ENCODE assay signal across 1 cellular context in the genomic region with DNA sequence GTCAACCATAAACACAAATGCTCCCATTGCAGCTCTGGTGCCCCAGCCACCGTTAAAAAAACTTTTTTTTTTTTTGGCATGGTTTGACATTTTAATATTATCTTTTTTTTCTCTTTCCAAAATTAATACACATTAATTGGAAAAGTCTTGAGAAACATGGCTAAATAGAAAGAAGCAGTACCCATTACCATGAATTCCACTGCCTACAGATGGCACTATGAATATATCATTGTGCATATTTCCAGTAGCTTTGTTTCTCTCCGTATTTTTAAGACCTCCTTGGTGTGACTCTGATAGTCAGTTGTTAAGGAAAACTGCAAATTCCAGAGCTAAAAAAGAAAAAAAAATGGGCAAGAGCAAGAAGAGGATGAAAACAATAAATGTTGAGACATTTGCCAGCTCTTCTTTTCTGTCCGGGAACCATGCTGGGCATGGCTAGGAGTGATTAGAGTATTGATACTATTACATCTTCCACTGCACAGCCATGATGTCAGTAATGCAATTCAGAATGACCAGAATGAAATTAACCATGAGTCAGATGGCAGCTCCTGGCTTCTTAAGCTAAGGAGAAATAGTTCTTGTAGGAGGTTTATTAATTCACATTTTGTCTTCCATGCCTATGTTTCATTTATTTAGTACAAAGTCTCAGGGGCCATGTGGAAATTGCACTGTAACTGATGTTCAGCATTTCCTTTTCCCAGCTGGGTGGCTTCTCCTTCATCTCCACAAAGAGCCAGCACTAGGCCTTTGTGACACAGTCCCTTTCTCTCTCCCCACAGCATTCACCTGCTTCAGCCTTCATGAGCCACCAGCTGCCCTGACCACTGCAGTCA.
TF ChIP-seq lines count a peak whose summit lies in the region.

No MANE protein-coding gene starts in this region.

TF ChIP-seq in GM12878, 131 proteins besides CTCF, POLR2A, EP300 and RAD21 (continued from another document):
- TF ChIP-seq, protein P1, sequence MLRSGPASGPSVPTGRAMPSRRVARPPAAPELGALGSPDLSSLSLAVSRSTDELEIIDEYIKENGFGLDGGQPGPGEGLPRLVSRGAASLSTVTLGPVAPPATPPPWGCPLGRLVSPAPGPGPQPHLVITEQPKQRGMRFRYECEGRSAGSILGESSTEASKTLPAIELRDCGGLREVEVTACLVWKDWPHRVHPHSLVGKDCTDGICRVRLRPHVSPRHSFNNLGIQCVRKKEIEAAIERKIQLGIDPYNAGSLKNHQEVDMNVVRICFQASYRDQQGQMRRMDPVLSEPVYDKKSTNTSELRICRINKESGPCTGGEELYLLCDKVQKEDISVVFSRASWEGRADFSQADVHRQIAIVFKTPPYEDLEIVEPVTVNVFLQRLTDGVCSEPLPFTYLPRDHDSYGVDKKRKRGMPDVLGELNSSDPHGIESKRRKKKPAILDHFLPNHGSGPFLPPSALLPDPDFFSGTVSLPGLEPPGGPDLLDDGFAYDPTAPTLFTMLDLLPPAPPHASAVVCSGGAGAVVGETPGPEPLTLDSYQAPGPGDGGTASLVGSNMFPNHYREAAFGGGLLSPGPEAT (IDR thresholded peaks at IDR 0.05; ENCODE audit: low read depth) = no peak
- no peak for TF ChIP-seq KLF5 (IDR thresholded peaks at IDR 0.05; ENCODE audit: partially characterized antibody)
- no peak for TF ChIP-seq BRCA1 (IDR thresholded peaks at IDR 0.05; ENCODE audit: low read depth, low read length)
- TF ChIP-seq NR2F1 (conservative IDR thresholded peaks at IDR 0.05) = no peak
